ENCODE assay signal across 15 cellular contexts in genomic region chr1:21637514-21637913, GRCh38. TPM values are rescaled to one million over a fixed set of nuclear protein-coding genes. Genes with fewer than 3 reads are reported as not detected.
DNase-seq lines count a peak whose midpoint lies in the region; ATAC-seq and TF ChIP-seq lines count a peak whose summit lies in the region.
"Had no signal": no experiment of that assay in that cellular context is flagged by ENCODE, and none has a peak within 500 bp of the region (broad histone marks: within the 10 kb centered on the region; RNA-seq: fewer than 3 reads in every experiment).

No MANE protein-coding gene starts in this region.

- POLR2A ChIA-PET in HCT116 (lab: Charles Lee): no interaction called here

- ATAC-seq in HCT116: no peak

- no peaks in the 10 kb centered on the region for H4K20me1 ChIP-seq in HCT116 (ENCODE audit: insufficient read depth)

- H3K79me2 ChIP-seq in HCT116 (ENCODE audit: insufficient read depth, low read length): no peaks in the 10 kb centered on the region
- no peaks in the 10 kb centered on the region for H3K79me2 ChIP-seq in parathyroid adenoma

- H3K27me3 ChIP-seq in HCT116 (ENCODE audit: insufficient read depth, low read length): no peaks in the 10 kb centered on the region
- H3K27me3 ChIP-seq in parathyroid adenoma (ENCODE audit: control insufficient read depth, insufficient read depth, low read length): no peaks in the 10 kb centered on the region
- H3K27me3 ChIP-seq in WERI-Rb-1 (ENCODE audit: insufficient read depth, low read depth, severe bottlenecking): no peaks in the 10 kb centered on the region
- H3K27me3 ChIP-seq: BE2C had no signal

- H3K4me3 ChIP-seq in HCT116 (replicated peaks in 1 of 2; ENCODE audit: low read depth in 1 of 2, low read length in 2 of 2): no peak overlapping the region
- no peak overlapping the region for H3K4me3 ChIP-seq in parathyroid adenoma (ENCODE audit: low read depth, low read length)
- H3K4me3 ChIP-seq in WERI-Rb-1 (ENCODE audit: low read depth, low read length): no peak overlapping the region

- intact Hi-C loops in HCT116 (cut with micrococcal nuclease): no loop called here

- no peak for DNase-seq in HCT116 (ENCODE audit: low read depth, low spot score)
- DNase-seq in NCI-H1092 (lab: John Stamatoyannopoulos, UW): no peak
- no peak for DNase-seq in NCI-H2227 (lab: John Stamatoyannopoulos, UW; ENCODE audit: unreplicated experiment)
- DNase-seq in WERI-Rb-1: no peak
- DNase-seq: ACHN; BE2C; C1 segment of cervical spinal cord; Caco-2; CD4-positive, CD25-positive, alpha-beta regulatory T cell; DMS79 treated with DMSO at 0.1 percent for 48 hours; GF-D8; GOT3; H7 had no signal

- TF ChIP-seq CTCF in HCT116 (IDR thresholded peaks at IDR 0.05 in 2 of 3, conservative IDR thresholded peaks at IDR 0.05 in 1 of 3; ENCODE audit: borderline replicate concordance in 1 of 3, insufficient read depth in 1 of 3, low read depth in 2 of 3, low read length in 2 of 3) (no peak), VCaP (conservative IDR thresholded peaks at IDR 0.05) (no peak), parathyroid adenoma (IDR thresholded peaks at IDR 0.05) (no peak), WERI-Rb-1 (IDR thresholded peaks at IDR 0.05; ENCODE audit: low read depth, low read length) (no peak)

- H3K4me1 ChIP-seq in HCT116 (ENCODE audit: control insufficient read depth in 1 of 2, insufficient read depth in 2 of 2, low read length in 2 of 2) (peaks cover 27 to 43% of the 10 kb centered on the region in 2 experiments), parathyroid adenoma (peaks cover 67% of the 10 kb centered on the region)
- H3K4me1 ChIP-seq: BE2C had no signal

- CTCF ChIA-PET in HCT116 (lab: Charles Lee): no interaction called here

- H3K27ac ChIP-seq in HCT116 (ENCODE audit: low read depth, low read length) (peak overlapping the region; percentile 69; the same call in 1 of the 2 replicates), VCaP (peak overlapping the region; percentile 35; the same call in 1 of the 2 replicates), parathyroid adenoma (peak overlapping the region; percentile 98), WERI-Rb-1 (no peak overlapping the region)

- no peaks in the 10 kb centered on the region for H3K9me2 ChIP-seq in HCT116 (ENCODE audit: insufficient read depth)

- H3K9me3 ChIP-seq in HCT116 (ENCODE audit: control insufficient read depth in 1 of 2, insufficient read depth in 1 of 2, low read depth in 1 of 2, low read length in 2 of 2): no peaks in the 10 kb centered on the region
- no peaks in the 10 kb centered on the region for H3K9me3 ChIP-seq in parathyroid adenoma (ENCODE audit: control insufficient read depth, low read length)
- no peaks in the 10 kb centered on the region for H3K9me3 ChIP-seq in WERI-Rb-1 (ENCODE audit: severe bottlenecking)
- H3K9me3 ChIP-seq: BE2C, Caco-2 had no signal

- no peaks in the 10 kb centered on the region for H3K36me3 ChIP-seq in HCT116 (ENCODE audit: control insufficient read depth in 1 of 2, insufficient read depth in 2 of 2, low read length in 2 of 2)
- no peaks in the 10 kb centered on the region for H3K36me3 ChIP-seq in parathyroid adenoma (ENCODE audit: control insufficient read depth, insufficient read depth, low read length)
- H3K36me3 ChIP-seq in WERI-Rb-1: 0 out of 2 replicates have a peak, but pooled peaks cover 5% of the 10 kb centered on the region
- H3K36me3 ChIP-seq: BE2C had no signal

- H3K4me2 ChIP-seq in HCT116 (ENCODE audit: low read length): no peak overlapping the region
- H3K4me2 ChIP-seq in parathyroid adenoma (ENCODE audit: low read length): no peak overlapping the region

- TF ChIP-seq RAD21 in HCT116 (IDR thresholded peaks at IDR 0.05; ENCODE audit: low read depth): no peak

- H3K9ac ChIP-seq in HCT116 (ENCODE audit: low read length): no peak overlapping the region
- no peak overlapping the region for H3K9ac ChIP-seq in parathyroid adenoma

- TF ChIP-seq POLR2A in HCT116 (IDR thresholded peaks at IDR 0.05; ENCODE audit: borderline replicate concordance, extremely low read depth, insufficient read depth, insufficient read length): no peak

- RAD21 ChIA-PET in HCT116 (lab: Charles Lee; ENCODE audit: low non-redundant PET in 1 of 2, low total read pairs in 2 of 2, uncharacterized antibody in 2 of 2, unreplicated experiment in 2 of 2): no interaction called here

- H2AFZ ChIP-seq in HCT116 (ENCODE audit: low read depth, low read length, poor library complexity, severe bottlenecking): no peak overlapping the region
- no peak overlapping the region for H2AFZ ChIP-seq in parathyroid adenoma

- BruUV-seq in HCT116 (replicated peaks; lab: Mats Ljungman, UMichigan): no TSS peak

TF ChIP-seq in HCT116, 20 proteins besides CTCF, POLR2A, EP300 and RAD21:
- no peak for TF ChIP-seq FOSL1 (IDR thresholded peaks at IDR 0.05; ENCODE audit: low read depth)
- no peak for TF ChIP-seq CEBPB (IDR thresholded peaks at IDR 0.05; ENCODE audit: low read depth)

RNA-seq across cellular contexts. Expression of gene RAP1GAP, which starts 31.6 kb away (rescaled TPM):
- 13.4 TPM for total RNA-seq in HCT116 (2021; ENCODE audit: unreplicated experiment)
- polyA plus RNA-seq in HCT116 (2012): 15.0 and 15.2 TPM in 2 replicates
- polyA plus RNA-seq: CD4-positive, CD25-positive, alpha-beta regulatory T cell had no signal
